Comparison of ENCODE assay signal across 10 cellular contexts in the genomic region with DNA sequence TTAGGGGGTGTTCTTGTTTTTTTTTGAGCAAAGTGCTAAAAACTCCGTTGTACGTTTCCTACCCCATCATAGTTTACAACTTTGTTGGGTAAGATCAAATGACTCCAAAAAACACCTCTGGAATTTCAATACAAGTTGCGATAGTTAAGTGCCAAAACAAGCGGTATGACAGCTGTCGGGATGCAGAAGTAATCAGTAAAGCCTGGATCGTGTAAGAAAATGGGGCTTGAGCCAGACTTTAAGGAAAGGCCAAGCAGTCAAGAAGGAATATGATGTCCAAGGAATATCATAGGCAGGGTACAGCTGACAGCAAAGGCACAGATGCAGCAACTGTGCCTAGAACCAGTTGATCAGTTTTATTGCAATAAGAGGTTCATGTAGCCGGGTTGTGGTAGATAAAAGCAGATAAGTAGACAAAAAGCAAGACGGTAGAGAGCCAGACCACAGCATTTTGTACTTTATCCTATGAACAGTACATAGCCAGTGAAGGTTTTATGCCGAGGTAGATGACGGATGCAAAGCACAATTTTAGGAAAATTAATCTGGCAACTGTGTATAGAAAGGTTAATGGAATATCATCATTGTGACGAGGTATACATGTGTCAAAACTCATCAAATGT. TPM values are rescaled to one million over a fixed set of nuclear protein-coding genes. Genes with fewer than 3 reads are reported as not detected.
A peak's percentile ranks its signal among the peaks of the same experiment; 100 is the strongest.
DNase-seq lines count a peak whose midpoint lies in the region; ATAC-seq and TF ChIP-seq lines count a peak whose summit lies in the region.
"Had no signal": no experiment of that assay in that cellular context is flagged by ENCODE, and none has a peak within 500 bp of the region (broad histone marks: within the 10 kb centered on the region; RNA-seq: fewer than 3 reads in every experiment).

No MANE protein-coding gene starts in this region.

- peaks cover 7% of the 10 kb centered on the region for H3K9me3 Mint-ChIP-seq in activated T-cell treated with anti-CD3 and anti-CD28 coated beads, Interleukin-2, amount 50 U/mL, for 24 hours
- H3K9me3 Mint-ChIP-seq in activated B cell treated with CpG ODN at 0.5 μM for 24 hours, result peaks cover 3% of the 10 kb centered on the region
- H3K9me3 Mint-ChIP-seq in stimulated activated effector memory CD8-positive, alpha-beta T cell treated with anti-CD3 and anti-CD28 coated beads, Interleukin-12 subunit alpha, Interleukin-12 subunit beta, amount 100 ng/mL, for 72 hours, result peaks cover 3% of the 10 kb centered on the region

- in situ Hi-C loops in KBM-7 (cut with MboI; ENCODE audit: low pct_unique_long_range_greater_than_20kb, low sequenced_read_pairs), result no loop called here

- peaks cover 27% of the 10 kb centered on the region for H3K36me3 Mint-ChIP-seq in activated T-cell treated with anti-CD3 and anti-CD28 coated beads, Interleukin-2, amount 50 U/mL, for 24 hours (ENCODE audit: low read depth)
- peaks cover 47% of the 10 kb centered on the region for H3K36me3 Mint-ChIP-seq in activated B cell treated with CpG ODN at 0.5 μM for 24 hours (ENCODE audit: low read depth)
- peaks cover 9% of the 10 kb centered on the region for H3K36me3 Mint-ChIP-seq in stimulated activated effector memory CD8-positive, alpha-beta T cell treated with anti-CD3 and anti-CD28 coated beads, Interleukin-12 subunit alpha, Interleukin-12 subunit beta, amount 100 ng/mL, for 72 hours

- H3K27ac Mint-ChIP-seq in activated T-cell treated with anti-CD3 and anti-CD28 coated beads, Interleukin-2, amount 50 U/mL, for 24 hours, result peak overlapping the region; percentile 42
- H3K27ac Mint-ChIP-seq in activated B cell treated with CpG ODN at 0.5 μM for 24 hours, result peak overlapping the region; percentile 61
- H3K27ac Mint-ChIP-seq in stimulated activated effector memory CD8-positive, alpha-beta T cell treated with anti-CD3 and anti-CD28 coated beads, Interleukin-12 subunit alpha, Interleukin-12 subunit beta, amount 100 ng/mL, for 72 hours, result peak overlapping the region; percentile 71

- TF ChIP-seq CTCF in activated B cell treated with CpG ODN at 0.5 μM for 24 hours (IDR thresholded peaks at IDR 0.05), result no peak

- CTCF ChIA-PET in activated B cell treated with CpG ODN at 0.5 μM for 24 hours (lab: Charles Lee), result no interaction called here

- POLR2A ChIA-PET in activated B cell treated with CpG ODN at 0.5 μM for 24 hours (lab: Charles Lee), result no interaction called here

- H3K27me3 Mint-ChIP-seq in activated T-cell treated with anti-CD3 and anti-CD28 coated beads, Interleukin-2, amount 50 U/mL, for 24 hours, result no peaks in the 10 kb centered on the region
- no peaks in the 10 kb centered on the region for H3K27me3 Mint-ChIP-seq in activated B cell treated with CpG ODN at 0.5 μM for 24 hours

- DNase-seq in activated T-cell treated with anti-CD3 and anti-CD28 coated beads, Interleukin-2, amount 50 U/mL, for 24 hours, result no peak
- no peak for DNase-seq in activated T-cell treated with anti-CD3 and anti-CD28 coated beads, Interleukin-2, amount 50 U/mL, for 48 hours
- DNase-seq in activated B cell treated with CpG ODN at 0.5 μM for 24 hours (no peak), islet precursor cell (peak; percentile 9), KBM-7 (no peak), NCI-H2196 (lab: John Stamatoyannopoulos, UW; ENCODE audit: unreplicated experiment) (no peak)
- no peak for DNase-seq in stimulated activated effector memory CD8-positive, alpha-beta T cell treated with anti-CD3 and anti-CD28 coated beads, Interleukin-12 subunit alpha, Interleukin-12 subunit beta, amount 100 ng/mL, for 72 hours (ENCODE audit: low spot score in 2 of 2)
- no peak for DNase-seq in stimulated activated CD4-positive, alpha-beta T cell treated with anti-CD3 and anti-CD28 coated beads, Interleukin-2, amount 100 ng/mL, for 24 hours
- DNase-seq: activated CD4-positive, alpha-beta T cell treated with anti-CD3 and anti-CD28 coated beads, Interleukin-2, amount 50 U/mL, for 1 hour; upper lobe of right lung had no signal

- H3K4me3 Mint-ChIP-seq in activated T-cell treated with anti-CD3 and anti-CD28 coated beads, Interleukin-2, amount 50 U/mL, for 24 hours, result no peak overlapping the region
- peak overlapping the region; percentile 22 for H3K4me3 Mint-ChIP-seq in activated B cell treated with CpG ODN at 0.5 μM for 24 hours
- H3K4me3 Mint-ChIP-seq in stimulated activated effector memory CD8-positive, alpha-beta T cell treated with anti-CD3 and anti-CD28 coated beads, Interleukin-12 subunit alpha, Interleukin-12 subunit beta, amount 100 ng/mL, for 72 hours, result peak overlapping the region; percentile 40

- intact Hi-C loops in activated B cell treated with CpG ODN at 0.5 μM for 24 hours (cut with micrococcal nuclease), result no loop called here

- no peak for ATAC-seq in activated B cell treated with CpG ODN at 0.5 μM for 24 hours (ENCODE audit: low read depth)
- no peak for ATAC-seq in stimulated activated effector memory CD8-positive, alpha-beta T cell treated with anti-CD3 and anti-CD28 coated beads, Interleukin-12 subunit alpha, Interleukin-12 subunit beta, amount 100 ng/mL, for 72 hours
- ATAC-seq: upper lobe of right lung had no signal

- peaks cover 80% of the 10 kb centered on the region for H3K4me1 Mint-ChIP-seq in activated T-cell treated with anti-CD3 and anti-CD28 coated beads, Interleukin-2, amount 50 U/mL, for 24 hours (ENCODE audit: low read depth)
- peaks cover 73% of the 10 kb centered on the region for H3K4me1 Mint-ChIP-seq in activated B cell treated with CpG ODN at 0.5 μM for 24 hours
- H3K4me1 Mint-ChIP-seq in stimulated activated effector memory CD8-positive, alpha-beta T cell treated with anti-CD3 and anti-CD28 coated beads, Interleukin-12 subunit alpha, Interleukin-12 subunit beta, amount 100 ng/mL, for 72 hours, result peaks cover 86% of the 10 kb centered on the region

RNA-seq across cellular contexts. Expression of a gene that starts 45.5 kb away (rescaled TPM):
- total RNA-seq in activated B cell treated with CpG ODN at 0.5 μM for 24 hours, result 28.8 and 32.6 TPM in 2 replicates
